Comparison of ENCODE assay signal across 1 cellular context in genomic region chr22:49998718-49999062, GRCh38.
TF ChIP-seq lines count a peak whose summit lies in the region.

No MANE protein-coding gene starts in this region.

TF ChIP-seq in HEK293, 187 proteins besides CTCF, POLR2A, EP300 and RAD21 (continued from another document):
- TF ChIP-seq, protein P1, sequence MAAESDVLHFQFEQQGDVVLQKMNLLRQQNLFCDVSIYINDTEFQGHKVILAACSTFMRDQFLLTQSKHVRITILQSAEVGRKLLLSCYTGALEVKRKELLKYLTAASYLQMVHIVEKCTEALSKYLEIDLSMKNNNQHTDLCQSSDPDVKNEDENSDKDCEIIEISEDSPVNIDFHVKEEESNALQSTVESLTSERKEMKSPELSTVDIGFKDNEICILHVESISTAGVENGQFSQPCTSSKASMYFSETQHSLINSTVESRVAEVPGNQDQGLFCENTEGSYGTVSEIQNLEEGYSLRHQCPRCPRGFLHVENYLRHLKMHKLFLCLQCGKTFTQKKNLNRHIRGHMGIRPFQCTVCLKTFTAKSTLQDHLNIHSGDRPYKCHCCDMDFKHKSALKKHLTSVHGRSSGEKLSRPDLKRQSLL (tag by site-specific recombination; IDR thresholded peaks at IDR 0.05): no peak
- TF ChIP-seq, protein P2, sequence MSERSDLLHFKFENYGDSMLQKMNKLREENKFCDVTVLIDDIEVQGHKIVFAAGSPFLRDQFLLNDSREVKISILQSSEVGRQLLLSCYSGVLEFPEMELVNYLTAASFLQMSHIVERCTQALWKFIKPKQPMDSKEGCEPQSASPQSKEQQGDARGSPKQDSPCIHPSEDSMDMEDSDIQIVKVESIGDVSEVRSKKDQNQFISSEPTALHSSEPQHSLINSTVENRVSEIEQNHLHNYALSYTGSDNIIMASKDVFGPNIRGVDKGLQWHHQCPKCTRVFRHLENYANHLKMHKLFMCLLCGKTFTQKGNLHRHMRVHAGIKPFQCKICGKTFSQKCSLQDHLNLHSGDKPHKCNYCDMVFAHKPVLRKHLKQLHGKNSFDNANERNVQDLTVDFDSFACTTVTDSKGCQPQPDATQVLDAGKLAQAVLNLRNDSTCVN (tag by site-specific recombination; optimal IDR thresholded peaks at IDR 0.05): peak; percentile 37
- TF ChIP-seq ZBTB8A (tag by site-specific recombination; IDR thresholded peaks at IDR 0.05) (no peak), ZSCAN18 (tag by site-specific recombination; IDR thresholded peaks at IDR 0.05) (no peak), ZFHX2 (tag by site-specific recombination; conservative IDR thresholded peaks at IDR 0.05) (peak; percentile 84), PRDM10 (tag by site-specific recombination; IDR thresholded peaks at IDR 0.05) (no peak), ZFP37 (tag by site-specific recombination; IDR thresholded peaks at IDR 0.05) (no peak), ZNF626 (tag by site-specific recombination; IDR thresholded peaks at IDR 0.05) (no peak), MEIS1 (CRISPR knock-in tag; IDR thresholded peaks at IDR 0.05; ENCODE audit: borderline replicate concordance) (no peak), ZNF311 (tag by site-specific recombination; IDR thresholded peaks at IDR 0.05; ENCODE audit: borderline replicate concordance) (no peak), ZSCAN30 (tag by site-specific recombination; IDR thresholded peaks at IDR 0.05) (no peak), ZNF837 (tag by site-specific recombination; IDR thresholded peaks at IDR 0.05) (no peak), ZNF621 (tag by site-specific recombination; IDR thresholded peaks at IDR 0.05) (no peak), BCL11A (tag by site-specific recombination; IDR thresholded peaks at IDR 0.05; ENCODE audit: low read depth) (no peak), ZBTB48 (tag by site-specific recombination; IDR thresholded peaks at IDR 0.05) (no peak), ZNF19 (tag by site-specific recombination; IDR thresholded peaks at IDR 0.05; ENCODE audit: low read depth) (no peak), ZNF416 (tag by site-specific recombination; IDR thresholded peaks at IDR 0.05) (no peak), ZNF174 (tag by site-specific recombination; IDR thresholded peaks at IDR 0.05) (no peak), GLIS2 (tag by site-specific recombination; IDR thresholded peaks at IDR 0.05) (no peak), GFI1B (tag by site-specific recombination; IDR thresholded peaks at IDR 0.05) (no peak), ZNF184 (tag by site-specific recombination; IDR thresholded peaks at IDR 0.05) (no peak), YY1 (tag by site-specific recombination; IDR thresholded peaks at IDR 0.05) (no peak), ZNF610 (tag by site-specific recombination; IDR thresholded peaks at IDR 0.05; ENCODE audit: borderline replicate concordance) (no peak), ZSCAN4 (tag by site-specific recombination; IDR thresholded peaks at IDR 0.05) (peak; percentile 91), ZFP3 (tag by site-specific recombination; IDR thresholded peaks at IDR 0.05; ENCODE audit: low read depth) (no peak)
- TF ChIP-seq, protein P3, sequence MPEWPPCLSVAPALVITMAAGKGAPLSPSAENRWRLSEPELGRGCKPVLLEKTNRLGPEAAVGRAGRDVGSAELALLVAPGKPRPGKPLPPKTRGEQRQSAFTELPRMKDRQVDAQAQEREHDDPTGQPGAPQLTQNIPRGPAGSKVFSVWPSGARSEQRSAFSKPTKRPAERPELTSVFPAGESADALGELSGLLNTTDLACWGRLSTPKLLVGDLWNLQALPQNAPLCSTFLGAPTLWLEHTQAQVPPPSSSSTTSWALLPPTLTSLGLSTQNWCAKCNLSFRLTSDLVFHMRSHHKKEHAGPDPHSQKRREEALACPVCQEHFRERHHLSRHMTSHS (tag by site-specific recombination; IDR thresholded peaks at IDR 0.05): no peak
- TF ChIP-seq, protein P4, sequence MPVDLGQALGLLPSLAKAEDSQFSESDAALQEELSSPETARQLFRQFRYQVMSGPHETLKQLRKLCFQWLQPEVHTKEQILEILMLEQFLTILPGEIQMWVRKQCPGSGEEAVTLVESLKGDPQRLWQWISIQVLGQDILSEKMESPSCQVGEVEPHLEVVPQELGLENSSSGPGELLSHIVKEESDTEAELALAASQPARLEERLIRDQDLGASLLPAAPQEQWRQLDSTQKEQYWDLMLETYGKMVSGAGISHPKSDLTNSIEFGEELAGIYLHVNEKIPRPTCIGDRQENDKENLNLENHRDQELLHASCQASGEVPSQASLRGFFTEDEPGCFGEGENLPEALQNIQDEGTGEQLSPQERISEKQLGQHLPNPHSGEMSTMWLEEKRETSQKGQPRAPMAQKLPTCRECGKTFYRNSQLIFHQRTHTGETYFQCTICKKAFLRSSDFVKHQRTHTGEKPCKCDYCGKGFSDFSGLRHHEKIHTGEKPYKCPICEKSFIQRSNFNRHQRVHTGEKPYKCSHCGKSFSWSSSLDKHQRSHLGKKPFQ (tag by site-specific recombination; IDR thresholded peaks at IDR 0.05): peak; percentile 67; the same call in 1 of the 2 replicates
- TF ChIP-seq, protein P5, sequence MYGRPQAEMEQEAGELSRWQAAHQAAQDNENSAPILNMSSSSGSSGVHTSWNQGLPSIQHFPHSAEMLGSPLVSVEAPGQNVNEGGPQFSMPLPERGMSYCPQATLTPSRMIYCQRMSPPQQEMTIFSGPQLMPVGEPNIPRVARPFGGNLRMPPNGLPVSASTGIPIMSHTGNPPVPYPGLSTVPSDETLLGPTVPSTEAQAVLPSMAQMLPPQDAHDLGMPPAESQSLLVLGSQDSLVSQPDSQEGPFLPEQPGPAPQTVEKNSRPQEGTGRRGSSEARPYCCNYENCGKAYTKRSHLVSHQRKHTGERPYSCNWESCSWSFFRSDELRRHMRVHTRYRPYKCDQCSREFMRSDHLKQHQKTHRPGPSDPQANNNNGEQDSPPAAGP (tag by site-specific recombination; IDR thresholded peaks at IDR 0.05): no peak
